ENCODE assay signal across 32 cellular contexts in genomic region chr6:156407334-156407733, GRCh38.
"Had no signal": no experiment of that assay in that cellular context is flagged by ENCODE, and none has a peak within 500 bp of the region (broad histone marks: within the 10 kb centered on the region; RNA-seq: fewer than 3 reads in every experiment).

No MANE protein-coding gene starts in this region.

- H3K27ac ChIP-seq: ascending aorta, breast epithelium, cardiac muscle cell, colonic mucosa, foreskin keratinocyte, gastrocnemius medialis, heart left ventricle had no signal

- H3K36me3 Mint-ChIP-seq: activated CD4-positive, alpha-beta memory T cell treated with anti-CD3 and anti-CD28 coated beads for 36 hours; activated CD8-positive, alpha-beta memory T cell treated with anti-CD3 and anti-CD28 coated beads, Interleukin-2, amount 10 ng/mL, durations not matched to agents 7 days and 5 days; activated naive CD4-positive, alpha-beta T cell treated with anti-CD3 and anti-CD28 coated beads, Interleukin-2, amount 10 ng/mL, durations not matched to agents 7 days and 5 days; activated naive CD8-positive, alpha-beta T cell treated with anti-CD3 and anti-CD28 coated beads, Interleukin-2, amount 10 ng/mL, durations not matched to agents 7 days and 5 days; brain had no signal

- H3K27ac Mint-ChIP-seq: activated CD4-positive, alpha-beta memory T cell treated with anti-CD3 and anti-CD28 coated beads for 36 hours; activated CD4-positive, alpha-beta T cell treated with anti-CD3 and anti-CD28 coated beads for 36 hours; activated CD4-positive, alpha-beta T cell treated with anti-CD3 and anti-CD28 coated beads, Interleukin-2, amount 10 ng/mL, durations not matched to agents 24 days and 14 days; activated CD8-positive, alpha-beta memory T cell treated with anti-CD3 and anti-CD28 coated beads, Interleukin-2, amount 10 ng/mL, durations not matched to agents 7 days and 5 days; activated CD8-positive, alpha-beta T cell treated with anti-CD3 and anti-CD28 coated beads, Interleukin-2, amount 10 ng/mL, durations not matched to agents 7 days and 5 days; activated naive CD4-positive, alpha-beta T cell treated with anti-CD3 and anti-CD28 coated beads, Interleukin-2, amount 10 ng/mL, durations not matched to agents 7 days and 5 days; activated naive CD4-positive, alpha-beta T cell treated with anti-CD3 and anti-CD28 coated beads, Interleukin-2, amount 50 U/mL, for 72 hours; activated naive CD8-positive, alpha-beta T cell treated with anti-CD3 and anti-CD28 coated beads, Interleukin-2, amount 10 ng/mL, durations not matched to agents 7 days and 5 days; activated T-helper 1 cell treated with anti-CD3 and anti-CD28 coated beads, Interleukin-12 subunit alpha, Interleukin-12 subunit beta, Interleukin-2, Interleukin-4 antibody, amounts not matched to agents 30 ng/mL and 10 ng/mL and 1 ng/mL, durations not matched to agents 14 hours and 24 hours and 36 hours; activated T-helper 2 cell treated with anti-CD3 and anti-CD28 coated beads, Interferon-gamma antibody, Interleukin-2, Interleukin-4, amounts not matched to agents 10 μg/mL and 5 μg/mL and 100 μg/mL, durations not matched to agents 14 hours and 24 hours and 36 hours; brain; endodermal cell had no signal

- H3K4me1 ChIP-seq: ascending aorta, breast epithelium, colonic mucosa, foreskin keratinocyte, gastrocnemius medialis, heart left ventricle had no signal

- H3K9me3 Mint-ChIP-seq: activated CD4-positive, alpha-beta memory T cell treated with anti-CD3 and anti-CD28 coated beads for 36 hours; activated naive CD4-positive, alpha-beta T cell treated with anti-CD3 and anti-CD28 coated beads, Interleukin-2, amount 10 ng/mL, durations not matched to agents 7 days and 5 days; activated naive CD4-positive, alpha-beta T cell treated with anti-CD3 and anti-CD28 coated beads, Interleukin-2, amount 50 U/mL, for 72 hours; activated T-helper 2 cell treated with anti-CD3 and anti-CD28 coated beads, Interferon-gamma antibody, Interleukin-2, Interleukin-4, amounts not matched to agents 10 μg/mL and 5 μg/mL and 100 μg/mL, durations not matched to agents 14 hours and 24 hours and 36 hours had no signal

- H3K36me3 ChIP-seq: ascending aorta, breast epithelium, cardiac muscle cell, colonic mucosa, gastrocnemius medialis, heart left ventricle had no signal

- H3K4me3 ChIP-seq: ascending aorta, breast epithelium, cardiac muscle cell, colonic mucosa, gastrocnemius medialis, heart left ventricle had no signal

- H3K27me3 Mint-ChIP-seq: activated CD4-positive, alpha-beta memory T cell treated with anti-CD3 and anti-CD28 coated beads for 36 hours; activated CD4-positive, alpha-beta T cell treated with anti-CD3 and anti-CD28 coated beads for 36 hours; activated CD4-positive, alpha-beta T cell treated with anti-CD3 and anti-CD28 coated beads, Interleukin-2, amount 10 ng/mL, durations not matched to agents 24 days and 14 days; activated naive CD4-positive, alpha-beta T cell treated with anti-CD3 and anti-CD28 coated beads, Interleukin-2, amount 10 ng/mL, durations not matched to agents 7 days and 5 days had no signal

- ATAC-seq: activated CD4-positive, alpha-beta T cell treated with anti-CD3 and anti-CD28 coated beads for 36 hours; activated CD8-positive, alpha-beta memory T cell treated with anti-CD3 and anti-CD28 coated beads, Interleukin-2, amount 10 ng/mL, durations not matched to agents 7 days and 5 days; activated CD8-positive, alpha-beta T cell treated with anti-CD3 and anti-CD28 coated beads, Interleukin-2, amount 10 ng/mL, durations not matched to agents 7 days and 5 days; activated naive CD4-positive, alpha-beta T cell treated with anti-CD3 and anti-CD28 coated beads, Interleukin-2, amount 50 U/mL, for 72 hours; esophagus mucosa; foreskin keratinocyte; gastrocnemius medialis; heart left ventricle had no signal

- H3K27me3 ChIP-seq: ascending aorta, breast epithelium, cardiac muscle cell, colonic mucosa, foreskin keratinocyte, gastrocnemius medialis, heart left ventricle had no signal

- DNase-seq: activated CD4-positive, alpha-beta memory T cell treated with anti-CD3 and anti-CD28 coated beads for 36 hours; activated CD4-positive, alpha-beta T cell treated with anti-CD3 and anti-CD28 coated beads for 36 hours; activated CD4-positive, alpha-beta T cell treated with anti-CD3 and anti-CD28 coated beads, Interleukin-2, amount 10 ng/mL, durations not matched to agents 24 days and 14 days; activated CD4-positive, CD25-positive, alpha-beta regulatory T cell; activated CD4-positive, CD25-positive, alpha-beta regulatory T cell treated with anti-CD3 and anti-CD28 coated beads, Interleukin-2, amount 50 U/mL, for 72 hours; activated CD8-positive, alpha-beta memory T cell treated with anti-CD3 and anti-CD28 coated beads, Interleukin-2, amount 10 ng/mL, durations not matched to agents 7 days and 5 days; activated CD8-positive, alpha-beta memory T cell treated with anti-CD3 and anti-CD28 coated beads, Interleukin-2, amount 50 U/mL, for 4 hours; activated CD8-positive, alpha-beta T cell treated with anti-CD3 and anti-CD28 coated beads, Interleukin-2, amount 10 ng/mL, durations not matched to agents 7 days and 5 days; activated effector memory CD4-positive, alpha-beta T cell treated with anti-CD3 and anti-CD28 coated beads, Interleukin-2, amount 50 U/mL, for 16 hours; activated naive CD4-positive, alpha-beta T cell treated with anti-CD3 and anti-CD28 coated beads, Interleukin-2, amount 10 ng/mL, durations not matched to agents 7 days and 5 days; activated naive CD8-positive, alpha-beta T cell treated with anti-CD3 and anti-CD28 coated beads, Interleukin-2, amount 10 ng/mL, durations not matched to agents 7 days and 5 days; activated T-cell treated with anti-CD3 and anti-CD28 coated beads, Interleukin-2, amount 50 U/mL, for 1 hour; activated T-cell treated with anti-CD3 and anti-CD28 coated beads, Interleukin-2, amount 50 U/mL, for 48 hours; central memory CD4-positive, alpha-beta T cell; cerebellar nuclear complex; colonic mucosa; effector CD8-positive, alpha-beta T cell; endodermal cell; gastrocnemius medialis; glutamatergic neuron; heart left ventricle; T-helper 1 cell; T-helper 2 cell had no signal

- H3K9me3 ChIP-seq: breast epithelium, colonic mucosa, gastrocnemius medialis had no signal

- H3K4me3 Mint-ChIP-seq: activated CD4-positive, alpha-beta memory T cell treated with anti-CD3 and anti-CD28 coated beads for 36 hours; activated CD4-positive, alpha-beta T cell treated with anti-CD3 and anti-CD28 coated beads for 36 hours; activated CD4-positive, alpha-beta T cell treated with anti-CD3 and anti-CD28 coated beads, Interleukin-2, amount 10 ng/mL, durations not matched to agents 24 days and 14 days; activated CD8-positive, alpha-beta memory T cell treated with anti-CD3 and anti-CD28 coated beads, Interleukin-2, amount 10 ng/mL, durations not matched to agents 7 days and 5 days; activated CD8-positive, alpha-beta T cell treated with anti-CD3 and anti-CD28 coated beads, Interleukin-2, amount 10 ng/mL, durations not matched to agents 7 days and 5 days; activated naive CD4-positive, alpha-beta T cell treated with anti-CD3 and anti-CD28 coated beads, Interleukin-2, amount 10 ng/mL, durations not matched to agents 7 days and 5 days; activated naive CD8-positive, alpha-beta T cell treated with anti-CD3 and anti-CD28 coated beads, Interleukin-2, amount 10 ng/mL, durations not matched to agents 7 days and 5 days; activated T-helper 1 cell treated with anti-CD3 and anti-CD28 coated beads, Interleukin-12 subunit alpha, Interleukin-12 subunit beta, Interleukin-2, Interleukin-4 antibody, amounts not matched to agents 30 ng/mL and 10 ng/mL and 1 ng/mL, durations not matched to agents 14 hours and 24 hours and 36 hours; brain; endodermal cell had no signal

- H3K4me1 Mint-ChIP-seq: activated CD4-positive, alpha-beta T cell treated with anti-CD3 and anti-CD28 coated beads for 36 hours; activated CD4-positive, alpha-beta T cell treated with anti-CD3 and anti-CD28 coated beads, Interleukin-2, amount 10 ng/mL, durations not matched to agents 24 days and 14 days; activated CD8-positive, alpha-beta memory T cell treated with anti-CD3 and anti-CD28 coated beads, Interleukin-2, amount 10 ng/mL, durations not matched to agents 7 days and 5 days; activated naive CD4-positive, alpha-beta T cell treated with anti-CD3 and anti-CD28 coated beads, Interleukin-2, amount 10 ng/mL, durations not matched to agents 7 days and 5 days; activated naive CD8-positive, alpha-beta T cell treated with anti-CD3 and anti-CD28 coated beads, Interleukin-2, amount 10 ng/mL, durations not matched to agents 7 days and 5 days; brain had no signal
